8 cellular contexts compared by ENCODE assay signal in genomic region chr10:71285180-71285545, GRCh38. TPM values are rescaled to one million over a fixed set of nuclear protein-coding genes. Genes with fewer than 3 reads are reported as not detected.
A peak's percentile ranks its signal among the peaks of the same experiment; 100 is the strongest.
DNase-seq lines count a peak whose midpoint lies in the region; ATAC-seq and TF ChIP-seq lines count a peak whose summit lies in the region.

No MANE protein-coding gene starts in this region.

- peak; percentile 74 for ATAC-seq in activated CD4-positive, alpha-beta T cell treated with anti-CD3 and anti-CD28 coated beads for 36 hours
- peak in 2 of 3 donors; percentile 65 to 70 for ATAC-seq in natural killer cell

- intact Hi-C loops in activated CD4-positive, alpha-beta T cell treated with anti-CD3 and anti-CD28 coated beads for 36 hours (cut with DNase I, micrococcal nuclease): loop anchor here in 1 of 2 experiments (1.0 kb wide), 2 partner anchors 360 to 382 kb away; no protein-coding TSS in a partner anchor
- intact Hi-C loops in natural killer cell (cut with micrococcal nuclease): loop anchor here (1.0 kb wide), 1 partner anchor 360 kb away; no protein-coding TSS in a partner anchor

- H3K36me3 Mint-ChIP-seq in activated CD4-positive, alpha-beta T cell treated with anti-CD3 and anti-CD28 coated beads for 36 hours (ENCODE audit: low read depth): no peaks in the 10 kb centered on the region
- H3K36me3 Mint-ChIP-seq in natural killer cell: no peaks in the 10 kb centered on the region

- no peak overlapping the region for H3K27ac Mint-ChIP-seq in activated CD4-positive, alpha-beta T cell treated with anti-CD3 and anti-CD28 coated beads for 36 hours
- H3K27ac Mint-ChIP-seq in natural killer cell: no peak overlapping the region

- peak; percentile 59 for TF ChIP-seq CTCF in natural killer cell (IDR thresholded peaks at IDR 0.05)

- POLR2A ChIA-PET in activated CD4-positive, alpha-beta T cell treated with anti-CD3 and anti-CD28 coated beads for 36 hours (lab: Charles Lee): no interaction called here

- no peaks in the 10 kb centered on the region for H3K9me3 Mint-ChIP-seq in activated CD4-positive, alpha-beta T cell treated with anti-CD3 and anti-CD28 coated beads for 36 hours (ENCODE audit: low read depth)
- H3K9me3 Mint-ChIP-seq in natural killer cell: no peaks in the 10 kb centered on the region

- no peaks in the 10 kb centered on the region for H3K4me1 Mint-ChIP-seq in activated CD4-positive, alpha-beta T cell treated with anti-CD3 and anti-CD28 coated beads for 36 hours
- no peaks in the 10 kb centered on the region for H3K4me1 Mint-ChIP-seq in natural killer cell

- DNase-seq in Daoy (ENCODE audit: low read depth) (peak; percentile 49), KBM-7 (peak; percentile 43), epidermal melanocyte (ENCODE audit: insufficient read length, low spot score) (peak; percentile 59), natural killer cell (no peak), mucosa of gallbladder (ENCODE audit: low spot score) (no peak), NCI-H2029 (lab: John Stamatoyannopoulos, UW) (no peak), NCI-H774 (lab: John Stamatoyannopoulos, UW) (no peak)
- DNase-seq in activated CD4-positive, alpha-beta T cell treated with anti-CD3 and anti-CD28 coated beads for 36 hours: peak; percentile 60

- in situ Hi-C loops in KBM-7 (cut with MboI; ENCODE audit: low pct_unique_long_range_greater_than_20kb, low sequenced_read_pairs): loop anchor here (10.0 kb wide), 1 partner anchor 370 kb away; no protein-coding TSS in a partner anchor

- H3K27me3 Mint-ChIP-seq in activated CD4-positive, alpha-beta T cell treated with anti-CD3 and anti-CD28 coated beads for 36 hours: no peaks in the 10 kb centered on the region
- H3K27me3 Mint-ChIP-seq in natural killer cell (ENCODE audit: low read depth in 2 of 2): peaks cover 0 to 2% of the 10 kb centered on the region in 2 donors

- H3K4me3 Mint-ChIP-seq in activated CD4-positive, alpha-beta T cell treated with anti-CD3 and anti-CD28 coated beads for 36 hours: no peak overlapping the region
- no peak overlapping the region for H3K4me3 Mint-ChIP-seq in natural killer cell

- CTCF ChIA-PET in activated CD4-positive, alpha-beta T cell treated with anti-CD3 and anti-CD28 coated beads for 36 hours (lab: Charles Lee): interaction anchor here (0.6 to 1.3 kb wide), 10 partner anchors 13 to 364 kb away, joined by 3 to 5 read pairs (median 4); no protein-coding TSS in a partner anchor

RNA-seq across cellular contexts. Expression of gene SLC29A3, which starts 33.9 kb away (rescaled TPM):
- total RNA-seq in Daoy (2014; rRNA removed; shearing (Covaris generic)): 0.63 and 1.3 TPM in 2 replicates
- 1 to 10 TPM; 2.4 to 2.6 TPM for total RNA-seq in activated CD4-positive, alpha-beta T cell treated with anti-CD3 and anti-CD28 coated beads for 36 hours
- total RNA-seq in natural killer cell: 1 to 10 TPM; 4.0 to 6.6 (median 5.3) TPM
- 11.6 TPM for total RNA-seq in mucosa of gallbladder

Comparison
In these comparisons a context has a peak if more than half of its experiments do, and no peak if none do; other contexts are left out.
1. DNase-seq: peak in Daoy (single experiment), KBM-7 (single experiment), activated CD4-positive, alpha-beta T cell treated with anti-CD3 and anti-CD28 coated beads for 36 hours (single experiment) and epidermal melanocyte (single experiment); none in natural killer cell (single experiment), mucosa of gallbladder (single experiment), NCI-H2029 (single experiment) and NCI-H774 (single experiment).